ENCODE assay signal across 8 cellular contexts in the genomic region with DNA sequence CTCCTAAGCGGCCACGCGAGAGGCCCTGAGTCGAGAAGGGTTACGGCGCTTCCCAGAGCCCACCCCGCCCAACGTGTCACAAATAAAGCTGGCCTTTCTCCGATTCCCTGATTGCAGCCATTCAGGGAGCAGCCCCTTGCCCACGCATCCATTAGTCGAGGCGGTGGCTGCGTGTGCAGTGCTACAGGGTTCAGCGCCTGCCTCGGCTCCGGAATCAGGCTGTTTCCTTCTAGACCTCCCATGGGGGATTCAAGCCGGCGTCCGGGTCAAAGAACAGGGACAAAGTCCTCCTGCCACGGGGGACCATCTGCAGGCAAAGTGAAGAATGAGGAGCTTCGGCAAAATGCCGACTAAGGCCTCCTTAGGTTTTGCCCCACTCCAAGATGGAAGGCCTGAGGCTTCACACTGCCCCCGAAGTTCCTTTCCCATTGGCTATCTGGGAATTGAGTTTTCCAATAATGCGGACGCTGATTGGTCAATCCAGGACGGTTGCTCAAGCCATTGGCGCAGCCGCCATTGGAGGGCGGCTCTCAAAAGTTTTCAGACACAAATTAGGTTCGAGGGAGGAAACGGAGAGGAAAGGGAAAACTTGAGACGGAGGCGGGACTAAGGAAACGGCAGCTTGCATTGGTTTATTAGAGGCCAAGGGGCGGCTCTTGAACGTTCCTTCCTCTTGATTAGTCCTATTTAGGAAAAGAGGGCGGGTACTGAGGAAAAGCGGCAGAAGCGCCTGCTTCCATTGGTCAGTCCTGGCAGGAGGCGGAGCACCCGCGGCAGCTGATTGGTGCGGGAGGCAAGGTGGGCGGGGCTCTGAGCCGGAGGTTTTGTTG. TPM values are rescaled to one million over a fixed set of nuclear protein-coding genes. Genes with fewer than 3 reads are reported as not detected.
A peak's percentile ranks its signal among the peaks of the same experiment; 100 is the strongest.
DNase-seq lines count a peak whose midpoint lies in the region; ATAC-seq, FAIRE-seq and TF ChIP-seq lines count a peak whose summit lies in the region.

No MANE protein-coding gene starts in this region.

- FAIRE-seq in colon (lab: Jason Lieb, UNC): peak; percentile 99

- CTCF ChIA-PET in BJ (lab: Yijun Ruan, JAX): interaction anchor here (0.6 to 1.5 kb wide), 4 partner anchors 14 to 129 kb away, joined by 3 to 5 read pairs (median 4); no protein-coding TSS in a partner anchor

- POLR2A ChIA-PET in BJ (lab: Charles Lee): interaction anchor here (0.6 kb wide), 1 partner anchor 148 kb away, joined by 10 read pairs; no protein-coding TSS in a partner anchor

- H3K27me3 ChIP-seq in BJ (ENCODE audit: control insufficient read depth, insufficient read depth, low read length): no peaks in the 10 kb centered on the region

- TF ChIP-seq CTCF in BJ (IDR thresholded peaks at IDR 0.05; ENCODE audit: insufficient read depth, low read depth, low read length): no peak

- H3K4me3 ChIP-seq in BJ (ENCODE audit: low read depth, low read length): peak overlapping the region; percentile 87

- peak; percentile 84 for ATAC-seq in HG03457 (IDR thresholded peaks at IDR 0.05; ENCODE audit: unreplicated experiment)

- H3K36me3 ChIP-seq in BJ (ENCODE audit: control insufficient read depth, insufficient read depth, low read length): no peaks in the 10 kb centered on the region; the same call in 1 of the 2 replicates

- DNase-seq in BJ (ENCODE audit: low read depth) (peak; percentile 100), GM19240 (ENCODE audit: insufficient read length, low spot score) (peak; percentile 96), NCI-H524 (lab: John Stamatoyannopoulos, UW) (peak; percentile 100), kidney glomerular epithelial cell (lab: John Stamatoyannopoulos, UW) (peak; percentile 100)
- peak; percentile 96 to 97 for DNase-seq in activated CD4-positive, alpha-beta T cell treated with anti-CD3 and anti-CD28 coated beads for 4 hours
- DNase-seq in stimulated activated CD4-positive, alpha-beta T cell treated with anti-CD3 and anti-CD28 coated beads, Interleukin-15, amount 100 ng/mL, for 48 hours (ENCODE audit: low read depth in 2 of 2): peak; percentile 96 to 97

RNA-seq across cellular contexts. Expression of a gene that starts 0.4 kb away (rescaled TPM):
- polyA plus RNA-seq in BJ (2011; rRNA removed): 14.3 and 28.1 TPM in 2 replicates
- 10.5 and 13.9 TPM in 2 replicates for polyA minus RNA-seq in BJ (2011; rRNA and poly(A)+ RNA removed)

RNA-seq across cellular contexts. Expression of a gene that starts 40.5 kb away (rescaled TPM):
- polyA plus RNA-seq in BJ (2011; rRNA removed): not detected in 2 replicates
- polyA minus RNA-seq in BJ (2011; rRNA and poly(A)+ RNA removed): not detected in 2 replicates

Comparison
In these comparisons a context has a peak if more than half of its experiments do, and no peak if none do; other contexts are left out.
1. Peak in every context shown above with its lines: DNase-seq, ATAC-seq and H3K4me3 ChIP-seq.